8 cellular contexts compared by ENCODE assay signal in genomic region chr17:43900183-43900857, GRCh38. TPM values are rescaled to one million over a fixed set of nuclear protein-coding genes. Genes with fewer than 3 reads are reported as not detected.
DNase-seq lines count a peak whose midpoint lies in the region; ATAC-seq and TF ChIP-seq lines count a peak whose summit lies in the region.

No MANE protein-coding gene starts in this region.

- CTCF ChIA-PET in CD8-positive, alpha-beta memory T cell (lab: Charles Lee) = interaction anchor here (1.1 to 1.8 kb wide), 2 partner anchors 9 to 10 kb away, joined by 4 to 11 read pairs; no protein-coding TSS in a partner anchor
- CTCF ChIA-PET in WTC11 (lab: Charles Lee) = interaction anchor here (0.6 to 4.7 kb wide), 9 partner anchors 9 to 106 kb away, joined by 3 to 33 read pairs (median 5); partner anchors contain the start of gene CD300LG

- H3K27ac ChIP-seq in CD8-positive, alpha-beta memory T cell (ENCODE audit: low read depth, low read length) = no peak overlapping the region
- H3K27ac ChIP-seq in breast epithelium = no peak overlapping the region

- peaks cover 6% of the 10 kb centered on the region for H3K4me1 ChIP-seq in CD8-positive, alpha-beta memory T cell (ENCODE audit: insufficient read depth, low read length)
- H3K4me1 ChIP-seq in breast epithelium (no peaks in the 10 kb centered on the region), skeletal muscle satellite cell (ENCODE audit: control insufficient read depth, insufficient read depth, low read length) (peaks cover 6% of the 10 kb centered on the region)

- TF ChIP-seq POLR2A in breast epithelium (IDR thresholded peaks at IDR 0.05) = no peak

- H3K4me3 ChIP-seq in CD8-positive, alpha-beta memory T cell (ENCODE audit: low read length) = peak overlapping the region; percentile 57
- H3K4me3 ChIP-seq in breast epithelium (peak overlapping the region; percentile 35 to 65 (median 59)), skeletal muscle satellite cell (ENCODE audit: low read length) (peak overlapping the region; percentile 72)

- intact Hi-C loops in breast epithelium (cut with DNase I; ENCODE audit: low total_unique reads) = no loop called here

- no peak for TF ChIP-seq CTCF in WTC11 (IDR thresholded peaks at IDR 0.05)
- no peak for TF ChIP-seq CTCF in breast epithelium (IDR thresholded peaks at IDR 0.05)

- H3K9me3 Mint-ChIP-seq in CD8-positive, alpha-beta memory T cell = no peaks in the 10 kb centered on the region
- H3K9me3 Mint-ChIP-seq in WTC11 = no peaks in the 10 kb centered on the region

- peak overlapping the region; percentile 62 for H3K9ac ChIP-seq in skeletal muscle satellite cell (ENCODE audit: low read depth, low read length)

- ATAC-seq in HG02588 (IDR thresholded peaks at IDR 0.05; ENCODE audit: unreplicated experiment) (peak; percentile 90), WTC11 (peak; percentile 92), HG03108 (IDR thresholded peaks at IDR 0.05; ENCODE audit: unreplicated experiment) (no peak)

- peak overlapping the region; percentile 89 for H3K4me2 ChIP-seq in skeletal muscle satellite cell (ENCODE audit: low read length)

- POLR2A ChIA-PET in CD8-positive, alpha-beta memory T cell (lab: Charles Lee) = no interaction called here
- POLR2A ChIA-PET in WTC11 (lab: Charles Lee) = interaction anchor here (0.5 to 0.7 kb wide), 2 partner anchors 12 to 103 kb away, joined by 3 to 4 read pairs; no protein-coding TSS in a partner anchor

- peaks cover 5 to 15% (median 8%) of the 10 kb centered on the region in 3 donors for H3K4me1 Mint-ChIP-seq in CD8-positive, alpha-beta memory T cell
- peaks cover 52% of the 10 kb centered on the region for H3K4me1 Mint-ChIP-seq in WTC11

- peak; percentile 57 to 78 (median 75) for DNase-seq in CD8-positive, alpha-beta memory T cell
- DNase-seq in NCI-H2171 treated with DMSO at 0.1 percent for 48 hours (lab: John Stamatoyannopoulos, UW) (peak; percentile 91), WTC11 (ENCODE audit: low spot score) (peak; percentile 93), breast epithelium (ENCODE audit: low spot score in 2 of 2) (peak; percentile 82 to 87), iPS-NIHi11 (ENCODE audit: low spot score) (peak; percentile 98)

- H3K27ac Mint-ChIP-seq in CD8-positive, alpha-beta memory T cell = peak overlapping the region in 2 of 8 donors; percentile 54 to 78
- no peak overlapping the region for H3K27ac Mint-ChIP-seq in WTC11

- no peaks in the 10 kb centered on the region for H3K36me3 Mint-ChIP-seq in CD8-positive, alpha-beta memory T cell
- peaks cover 4% of the 10 kb centered on the region; the same call in 1 of the 2 replicates for H3K36me3 Mint-ChIP-seq in WTC11

- peaks cover 50 to 69% of the 10 kb centered on the region in 2 donors for H3K27me3 Mint-ChIP-seq in CD8-positive, alpha-beta memory T cell
- peaks cover 32% of the 10 kb centered on the region for H3K27me3 Mint-ChIP-seq in WTC11 (ENCODE audit: low read depth)

- H3K36me3 ChIP-seq in CD8-positive, alpha-beta memory T cell (ENCODE audit: insufficient read depth, low read length) = no peaks in the 10 kb centered on the region
- H3K36me3 ChIP-seq in breast epithelium = no peaks in the 10 kb centered on the region
- H3K36me3 ChIP-seq in skeletal muscle satellite cell (ENCODE audit: insufficient read depth, low read length) = no peaks in the 10 kb centered on the region

- peak overlapping the region; percentile 60 to 81 (median 74) for H3K4me3 Mint-ChIP-seq in CD8-positive, alpha-beta memory T cell
- peak overlapping the region; percentile 75 for H3K4me3 Mint-ChIP-seq in WTC11

- H3K27me3 ChIP-seq in CD8-positive, alpha-beta memory T cell (ENCODE audit: insufficient read depth, low read length, poor library complexity, severe bottlenecking) = peaks cover 5% of the 10 kb centered on the region
- H3K27me3 ChIP-seq in breast epithelium (no peaks in the 10 kb centered on the region), skeletal muscle satellite cell (ENCODE audit: control insufficient read depth, insufficient read depth, low read length) (peaks cover 38% of the 10 kb centered on the region)

- H3K9me3 ChIP-seq in CD8-positive, alpha-beta memory T cell (ENCODE audit: low read length) = no peaks in the 10 kb centered on the region
- H3K9me3 ChIP-seq in breast epithelium (no peaks in the 10 kb centered on the region), skeletal muscle satellite cell (replicated peaks; ENCODE audit: low read length) (no peaks in the 10 kb centered on the region)

TF ChIP-seq in WTC11, 78 proteins besides CTCF, POLR2A, EP300 and RAD21:
- TF ChIP-seq GTF2I (CRISPR knock-in tag; conservative IDR thresholded peaks at IDR 0.05) (no peak), NFYB (CRISPR knock-in tag; conservative IDR thresholded peaks at IDR 0.05; ENCODE audit: low read depth) (peak; percentile 96), MAX (CRISPR knock-in tag; IDR thresholded peaks at IDR 0.05) (peak; percentile 49; the same call in 1 of the 2 replicates), E2F5 (CRISPR knock-in tag; IDR thresholded peaks at IDR 0.05) (peak; percentile 39; the same call in 1 of the 2 replicates), ZNF263 (CRISPR knock-in tag; IDR thresholded peaks at IDR 0.05; ENCODE audit: low read depth) (no peak), ZNF219 (CRISPR knock-in tag; IDR thresholded peaks at IDR 0.05; ENCODE audit: borderline replicate concordance) (no peak), GRHL2 (CRISPR knock-in tag; IDR thresholded peaks at IDR 0.05; ENCODE audit: insufficient replicate concordance, severe bottlenecking) (no peak), FOXP4 (CRISPR knock-in tag; IDR thresholded peaks at IDR 0.05) (0 out of 2 replicates have a peak, but pooled peaks have one; percentile 50), SP1 (CRISPR knock-in tag; conservative IDR thresholded peaks at IDR 0.05) (peak; percentile 66)
TF ChIP-seq in WTC11: peak in this region for 5.

RNA-seq across cellular contexts. Expression of gene MPP2, which starts 7.0 kb away (rescaled TPM):
- 1 to 10 TPM in 1 of 2 experiments, under 1 TPM in 1; 0.90 to 1.1 TPM for total RNA-seq in CD8-positive, alpha-beta memory T cell
- 1.2 TPM for polyA plus RNA-seq in CD8-positive, alpha-beta memory T cell
- total RNA-seq in WTC11 (2021) (29.3 to 31.4 TPM (median 29.9 TPM) in 3 replicates), breast epithelium (1 to 10 TPM; 2.6 to 7.9 (median 3.9) TPM)
- total RNA-seq in skeletal muscle satellite cell (2012; rRNA removed) = 2.3 and 3.3 TPM in 2 replicates

RNA-seq across cellular contexts. Expression of gene PPY, which starts 42.0 kb away (rescaled TPM):
- not detected for total RNA-seq in CD8-positive, alpha-beta memory T cell
- not detected for polyA plus RNA-seq in CD8-positive, alpha-beta memory T cell
- not detected in 3 replicates for total RNA-seq in WTC11 (2021)
- total RNA-seq in breast epithelium = not detected
- not detected in 2 replicates for total RNA-seq in skeletal muscle satellite cell (2012; rRNA removed)

RNA-seq across cellular contexts. Expression of gene CD300LG, which starts 53.3 kb away (rescaled TPM):
- not detected for total RNA-seq in CD8-positive, alpha-beta memory T cell
- not detected for polyA plus RNA-seq in CD8-positive, alpha-beta memory T cell
- total RNA-seq in WTC11 (2021) (not detected in 3 replicates), breast epithelium (10 to 100 TPM; 17.9 to 69.2 (median 51.0) TPM)
- not detected in 2 replicates for total RNA-seq in skeletal muscle satellite cell (2012; rRNA removed)

RNA-seq across cellular contexts. Expression of gene PYY, which starts 53.4 kb away (rescaled TPM):
- not detected for total RNA-seq in CD8-positive, alpha-beta memory T cell
- not detected for polyA plus RNA-seq in CD8-positive, alpha-beta memory T cell
- total RNA-seq in WTC11 (2021) = 0.72 to 1.1 TPM (median 0.94 TPM) in 3 replicates
- total RNA-seq in breast epithelium = under 1 TPM in 2 of 3 donors, not detected in 1; 0.88 to 0.98 TPM
- total RNA-seq in skeletal muscle satellite cell (2012; rRNA removed) = under 0.01 TPM in 1 of 2 replicates, not detected in the other

Comparison
In these comparisons a context has a peak if more than half of its experiments do, and no peak if none do; other contexts are left out.
1. RNA of gene CD300LG, which starts 53.3 kb away (total RNA-seq): 17.9 to 69.2 TPM in breast epithelium; not detected in CD8-positive, alpha-beta memory T cell and not detected in WTC11; every median in the first group is over 10 times any median in the second.
2. Peak in every context shown above with its lines, with median percentiles within 50 percentile points of each other: DNase-seq and H3K4me3 ChIP-seq.